Comparison of ENCODE assay signal across 8 cellular contexts in genomic region chr6:138592698-138593097, GRCh38.
DNase-seq lines count a peak whose midpoint lies in the region; ATAC-seq and TF ChIP-seq lines count a peak whose summit lies in the region.

No MANE protein-coding gene starts in this region.

- TF ChIP-seq CTCF in AG04449 (IDR thresholded peaks at IDR 0.05; ENCODE audit: insufficient read depth, low read length, missing control alignments) (no peak), nephron progenitor cell (IDR thresholded peaks at IDR 0.05) (no peak)

- CTCF ChIA-PET in AG04449 (lab: Yijun Ruan, JAX) = interaction anchor here (0.9 to 17.0 kb wide), 14 partner anchors 10 to 772 kb away, joined by 3 to 396 read pairs (median 16); partner anchors contain the start of gene CCDC28A

- POLR2A ChIA-PET in AG04449 (lab: Yijun Ruan, JAX) = no interaction called here

- H3K4me3 ChIP-seq in AG04449 (ENCODE audit: low read depth, low read length) = peak overlapping the region; percentile 47

- DNase-seq in AG04449 (ENCODE audit: low read depth, low spot score) (no peak), naive B cell (peak; percentile 49), nephron progenitor cell (no peak), HuH-7 (ENCODE audit: low spot score) (no peak), hypothalamus (lab: John Stamatoyannopoulos, UW) (no peak)
- DNase-seq in activated T-helper 2 cell treated with anti-CD3 and anti-CD28 coated beads, Interferon-gamma antibody, Interleukin-2, Interleukin-4, amounts not matched to agents 10 μg/mL and 5 μg/mL and 100 μg/mL, durations not matched to agents 14 hours and 24 hours and 36 hours (ENCODE audit: low spot score) = no peak

- H3K27me3 Mint-ChIP-seq in activated T-helper 2 cell treated with anti-CD3 and anti-CD28 coated beads, Interferon-gamma antibody, Interleukin-2, Interleukin-4, amounts not matched to agents 10 μg/mL and 5 μg/mL and 100 μg/mL, durations not matched to agents 14 hours and 24 hours and 36 hours (ENCODE audit: low read depth) = peaks cover 1% of the 10 kb centered on the region
- no peaks in the 10 kb centered on the region for H3K27me3 Mint-ChIP-seq in naive B cell
- H3K27me3 Mint-ChIP-seq in nephron progenitor cell (ENCODE audit: low read depth, poor library complexity) = no peaks in the 10 kb centered on the region

- peak overlapping the region; percentile 64 for H3K27ac Mint-ChIP-seq in activated T-helper 2 cell treated with anti-CD3 and anti-CD28 coated beads, Interferon-gamma antibody, Interleukin-2, Interleukin-4, amounts not matched to agents 10 μg/mL and 5 μg/mL and 100 μg/mL, durations not matched to agents 14 hours and 24 hours and 36 hours
- H3K27ac Mint-ChIP-seq in naive B cell (peak overlapping the region; percentile 19 to 89 (median 64)), nephron progenitor cell (no peak overlapping the region)

- intact Hi-C loops in activated T-helper 2 cell treated with anti-CD3 and anti-CD28 coated beads, Interferon-gamma antibody, Interleukin-2, Interleukin-4, amounts not matched to agents 10 μg/mL and 5 μg/mL and 100 μg/mL, durations not matched to agents 14 hours and 24 hours and 36 hours (cut with micrococcal nuclease) = loop anchor here (1.0 to 5.0 kb wide), 9 partner anchors 15 to 775 kb away; partner anchors contain the start of genes ABRACL, CCDC28A and REPS1

- peaks cover 44% of the 10 kb centered on the region for H3K4me1 Mint-ChIP-seq in activated T-helper 2 cell treated with anti-CD3 and anti-CD28 coated beads, Interferon-gamma antibody, Interleukin-2, Interleukin-4, amounts not matched to agents 10 μg/mL and 5 μg/mL and 100 μg/mL, durations not matched to agents 14 hours and 24 hours and 36 hours (ENCODE audit: low read depth)
- H3K4me1 Mint-ChIP-seq in naive B cell (peaks cover 19 to 25% (median 20%) of the 10 kb centered on the region in 3 donors), nephron progenitor cell (peaks cover 53% of the 10 kb centered on the region)

- peak; percentile 74 for ATAC-seq in GM19395 (IDR thresholded peaks at IDR 0.05; ENCODE audit: unreplicated experiment)
- ATAC-seq in HG03457 (IDR thresholded peaks at IDR 0.05; ENCODE audit: unreplicated experiment) = peak; percentile 45
- ATAC-seq in naive B cell (ENCODE audit: low read depth in 2 of 2) = peak; percentile 85 to 89

- no peaks in the 10 kb centered on the region for H3K9me3 Mint-ChIP-seq in activated T-helper 2 cell treated with anti-CD3 and anti-CD28 coated beads, Interferon-gamma antibody, Interleukin-2, Interleukin-4, amounts not matched to agents 10 μg/mL and 5 μg/mL and 100 μg/mL, durations not matched to agents 14 hours and 24 hours and 36 hours
- no peaks in the 10 kb centered on the region for H3K9me3 Mint-ChIP-seq in naive B cell
- H3K9me3 Mint-ChIP-seq in nephron progenitor cell = no peaks in the 10 kb centered on the region

- no peaks in the 10 kb centered on the region for H3K36me3 Mint-ChIP-seq in activated T-helper 2 cell treated with anti-CD3 and anti-CD28 coated beads, Interferon-gamma antibody, Interleukin-2, Interleukin-4, amounts not matched to agents 10 μg/mL and 5 μg/mL and 100 μg/mL, durations not matched to agents 14 hours and 24 hours and 36 hours (ENCODE audit: low read depth)
- H3K36me3 Mint-ChIP-seq in naive B cell (no peaks in the 10 kb centered on the region), nephron progenitor cell (ENCODE audit: low read depth) (no peaks in the 10 kb centered on the region)

- H3K4me3 Mint-ChIP-seq in activated T-helper 2 cell treated with anti-CD3 and anti-CD28 coated beads, Interferon-gamma antibody, Interleukin-2, Interleukin-4, amounts not matched to agents 10 μg/mL and 5 μg/mL and 100 μg/mL, durations not matched to agents 14 hours and 24 hours and 36 hours (ENCODE audit: low read depth) = peak overlapping the region; percentile 41
- H3K4me3 Mint-ChIP-seq in naive B cell (peak overlapping the region; percentile 67 to 86 (median 82)), nephron progenitor cell (no peak overlapping the region)
